ENCODE assay signal across 9 cellular contexts in genomic region chr22:24803064-24803542, GRCh38. TPM values are rescaled to one million over a fixed set of nuclear protein-coding genes. Genes with fewer than 3 reads are reported as not detected.
DNase-seq lines count a peak whose midpoint lies in the region; ATAC-seq and TF ChIP-seq lines count a peak whose summit lies in the region.
"Had no signal": no experiment of that assay in that cellular context is flagged by ENCODE, and none has a peak within 500 bp of the region (broad histone marks: within the 10 kb centered on the region; RNA-seq: fewer than 3 reads in every experiment).

No MANE protein-coding gene starts in this region.

- H3K27me3 Mint-ChIP-seq in Caco-2 (ENCODE audit: insufficient read depth, unreplicated experiment) (no peaks in the 10 kb centered on the region), HFFc6 (ENCODE audit: insufficient read depth) (peaks cover 9% of the 10 kb centered on the region)

- H3K36me3 ChIP-seq in Caco-2 (ENCODE audit: control insufficient read depth, insufficient read depth, low read length), result no peaks in the 10 kb centered on the region
- H3K36me3 ChIP-seq in WERI-Rb-1, result no peaks in the 10 kb centered on the region
- H3K36me3 ChIP-seq in lung (ENCODE audit: control insufficient read depth in 2 of 2, insufficient read depth in 2 of 2, low read length in 2 of 2), result no peaks in the 10 kb centered on the region

- POLR2A ChIA-PET in Caco-2 (lab: Charles Lee), result interaction anchor here (0.6 kb wide), 1 partner anchor 31 kb away, joined by 3 read pairs; no protein-coding TSS in a partner anchor

- H3K4me1 Mint-ChIP-seq in Caco-2 (ENCODE audit: low read depth, unreplicated experiment) (peaks cover 31% of the 10 kb centered on the region), HFFc6 (ENCODE audit: low read depth) (no peaks in the 10 kb centered on the region)

- H3K9me3 Mint-ChIP-seq in Caco-2 (ENCODE audit: unreplicated experiment), result no peaks in the 10 kb centered on the region
- no peaks in the 10 kb centered on the region for H3K9me3 Mint-ChIP-seq in HFFc6

- H3K36me3 Mint-ChIP-seq in Caco-2 (ENCODE audit: insufficient read depth, unreplicated experiment) (no peaks in the 10 kb centered on the region), HFFc6 (ENCODE audit: low read depth) (no peaks in the 10 kb centered on the region)

- TF ChIP-seq CTCF in Caco-2 (IDR thresholded peaks at IDR 0.05; ENCODE audit: insufficient read depth in 1 of 2, low read depth in 1 of 2, low read length in 1 of 2, severe bottlenecking in 1 of 2, unreplicated experiment in 1 of 2) (peak; percentile 86 to 96), HFFc6 (IDR thresholded peaks at IDR 0.05) (peak; percentile 94), WERI-Rb-1 (IDR thresholded peaks at IDR 0.05; ENCODE audit: low read depth, low read length) (peak; percentile 90), lung (IDR thresholded peaks at IDR 0.05; ENCODE audit: control extremely low read depth, extremely low read depth) (peak; percentile 66)

- H3K4me3 Mint-ChIP-seq in Caco-2 (ENCODE audit: unreplicated experiment) (no peak overlapping the region), HFFc6 (no peak overlapping the region)

- H3K4me3 ChIP-seq in Caco-2 (ENCODE audit: low read depth, low read length), result no peak overlapping the region
- H3K4me3 ChIP-seq in WERI-Rb-1 (ENCODE audit: low read depth, low read length), result no peak overlapping the region
- no peak overlapping the region for H3K4me3 ChIP-seq in lung

- H3K27ac ChIP-seq in WERI-Rb-1 (no peak overlapping the region), lung (ENCODE audit: low read depth in 1 of 2, low read length in 1 of 2) (no peak overlapping the region)

- H3K27ac Mint-ChIP-seq in Caco-2 (ENCODE audit: unreplicated experiment), result no peak overlapping the region
- no peak overlapping the region for H3K27ac Mint-ChIP-seq in HFFc6

- CTCF ChIA-PET in Caco-2 (lab: Charles Lee), result interaction anchor here (0.6 to 2.4 kb wide), 13 partner anchors 9 to 279 kb away, joined by 3 to 19 read pairs (median 5); no protein-coding TSS in a partner anchor

- H3K9me3 ChIP-seq in Caco-2 (no peaks in the 10 kb centered on the region), WERI-Rb-1 (ENCODE audit: severe bottlenecking) (no peaks in the 10 kb centered on the region), lung (ENCODE audit: control insufficient read depth in 2 of 2, insufficient read depth in 1 of 2, low read length in 1 of 2) (no peaks in the 10 kb centered on the region)

- ATAC-seq in lung (ENCODE audit: insufficient read depth, low FRiP score) (no peak), HG02571 (IDR thresholded peaks at IDR 0.05; ENCODE audit: unreplicated experiment) (no peak)

- DNase-seq in Caco-2 (peak; percentile 73 to 81), HFFc6 (peak; percentile 12), WERI-Rb-1 (peak; percentile 71), cerebellar cortex (ENCODE audit: low spot score) (peak; percentile 71), lung (ENCODE audit: low spot score) (peak; percentile 60), NCI-H187 (lab: John Stamatoyannopoulos, UW) (no peak)
- DNase-seq in stimulated activated CD8-positive, alpha-beta memory T cell treated with anti-CD3 and anti-CD28 coated beads, Interleukin-2, amount 100 ng/mL, for 48 hours (ENCODE audit: low read depth in 2 of 2), result peak; percentile 29 to 42

- BruUV-seq in Caco-2 (replicated peaks; lab: Mats Ljungman, UMichigan), result no TSS peak

- H3K27me3 ChIP-seq in Caco-2 (replicated peaks; ENCODE audit: control insufficient read depth, insufficient read depth, low read length), result no peaks in the 10 kb centered on the region
- H3K27me3 ChIP-seq in WERI-Rb-1 (ENCODE audit: insufficient read depth, low read depth, severe bottlenecking), result no peaks in the 10 kb centered on the region
- no peaks in the 10 kb centered on the region for H3K27me3 ChIP-seq in lung (ENCODE audit: control insufficient read depth, insufficient read depth)

- peaks cover 24% of the 10 kb centered on the region for H3K4me1 ChIP-seq in Caco-2
- H3K4me1 ChIP-seq in lung (ENCODE audit: control insufficient read depth in 2 of 2, insufficient read depth in 2 of 2, low read length in 2 of 2), result peaks cover 0 to 3% of the 10 kb centered on the region in 2 donors

- intact Hi-C loops in Caco-2 (cut with micrococcal nuclease; ENCODE audit: unreplicated experiment), result loop anchor here (2.0 to 5.0 kb wide), 2 partner anchors 36 to 48 kb away; no protein-coding TSS in a partner anchor

- WGBS in lung, 2 donors, result 64 to 66% methylated on average over 3 of the region's 3 CpGs

RNA-seq across cellular contexts. Expression of gene SGSM1, which starts 2.9 kb away (rescaled TPM):
- total RNA-seq in Caco-2 (2022), result 5.5 and 6.1 TPM in 2 replicates
- not detected for total RNA-seq in HFFc6 (2021; fragmentation: NEBNext Ultra II Directional; extraction: Animal tissue kit (Norgen Biotek cat#: 25700))
- 1 to 10 TPM; 3.5 to 4.5 TPM for total RNA-seq in lung
- 1 to 10 TPM in 1 of 2 donors, under 1 TPM in 1; 0.57 to 1.9 TPM for polyA plus RNA-seq in lung

RNA-seq across cellular contexts. Expression of gene PIWIL3, which starts 28.6 kb away (rescaled TPM):
- total RNA-seq in Caco-2 (2022), result 0.16 and 0.45 TPM in 2 replicates
- total RNA-seq in HFFc6 (2021; fragmentation: NEBNext Ultra II Directional; extraction: Animal tissue kit (Norgen Biotek cat#: 25700)), result not detected
- total RNA-seq in lung, result not detected
- not detected for polyA plus RNA-seq in lung
- total RNA-seq: activated CD8-positive, alpha-beta memory T cell treated with anti-CD3 and anti-CD28 coated beads for 36 hours had no signal

Comparison
In these comparisons a context has a peak if more than half of its experiments do, and no peak if none do; other contexts are left out.
1. DNase-seq: peak in Caco-2 (2 of 2), HFFc6 (single experiment), WERI-Rb-1 (single experiment), cerebellar cortex (single experiment), lung (single experiment) and stimulated activated CD8-positive, alpha-beta memory T cell treated with anti-CD3 and anti-CD28 coated beads, Interleukin-2, amount 100 ng/mL, for 48 hours (2 of 2); none in NCI-H187 (0 of 2).
2. Peak in every context shown above with its lines, with median percentiles within 50 percentile points of each other: CTCF ChIP-seq.